ENCODE assay signal across 8 cellular contexts in the genomic region with DNA sequence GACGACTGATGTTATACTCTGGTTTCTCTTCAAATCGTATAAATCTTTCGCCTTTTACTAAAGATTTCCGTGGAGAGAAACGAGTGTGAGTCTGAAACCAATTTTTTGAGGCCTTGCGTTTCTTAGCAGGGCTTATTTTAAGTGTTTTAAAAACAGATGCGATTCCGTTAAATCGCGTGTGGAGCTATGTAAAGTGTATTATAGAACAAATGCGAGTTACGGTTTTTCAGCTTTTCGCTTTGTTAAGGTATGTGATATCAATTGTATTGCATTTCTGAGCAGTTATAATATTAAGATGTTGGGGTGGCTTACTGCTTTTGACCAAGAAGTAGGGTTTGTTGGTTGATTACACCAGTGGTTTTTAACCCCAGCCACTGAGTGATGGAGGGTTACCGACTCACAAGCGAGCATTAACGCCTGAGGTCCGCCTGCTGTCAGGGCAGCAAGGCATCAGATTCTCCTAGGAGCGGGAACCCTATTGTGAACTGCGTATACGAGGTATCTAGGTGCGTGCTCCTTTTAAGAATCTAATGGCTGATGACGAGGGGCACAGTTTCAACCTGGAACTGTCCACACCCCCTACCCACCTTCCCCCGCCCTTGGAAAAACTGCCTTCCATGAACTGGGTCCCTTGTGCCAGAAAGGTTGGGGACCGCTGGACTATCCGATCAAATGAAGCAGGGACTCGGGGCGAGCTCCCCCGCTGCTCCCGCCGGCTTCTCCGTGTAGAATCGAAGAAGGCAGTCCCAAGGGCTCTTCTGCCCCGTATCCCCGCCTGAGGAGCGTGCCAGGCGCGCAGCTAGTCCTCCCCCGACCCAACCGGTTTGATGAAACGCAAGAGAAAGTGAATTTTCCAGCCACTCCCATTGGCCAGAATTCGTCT. TPM values are rescaled to one million over a fixed set of nuclear protein-coding genes. Genes with fewer than 3 reads are reported as not detected.
A peak's percentile ranks its signal among the peaks of the same experiment; 100 is the strongest.
DNase-seq lines count a peak whose midpoint lies in the region; FAIRE-seq and TF ChIP-seq lines count a peak whose summit lies in the region.

No MANE protein-coding gene starts in this region.

- peaks cover 27% of the 10 kb centered on the region for H3K4me1 Mint-ChIP-seq in nephron

- no peak for TF ChIP-seq CTCF in fibroblast of the aortic adventitia (IDR thresholded peaks at IDR 0.05; ENCODE audit: insufficient read depth, low read length)
- TF ChIP-seq CTCF in nephron (IDR thresholded peaks at IDR 0.05; ENCODE audit: unreplicated experiment in 3 of 3): no peak

- FAIRE-seq in H54 (lab: Jason Lieb, UNC): peak; percentile 90

- DNase-seq in ELF-1 (ENCODE audit: low read depth, low spot score): peak; percentile 97
- DNase-seq in H54 (ENCODE audit: insufficient read length, low spot score): peak; percentile 42
- peak; percentile 90 for DNase-seq in LoVo (ENCODE audit: low spot score)
- peak; percentile 93 for DNase-seq in RPMI8226
- peak; percentile 79 for DNase-seq in activated effector memory CD4-positive, alpha-beta T cell treated with Interleukin-2 at 50 U/mL for 16 hours
- DNase-seq in fibroblast of the aortic adventitia (ENCODE audit: low read depth): peak; percentile 99
- DNase-seq in stimulated activated naive CD4-positive, alpha-beta T cell treated with Interleukin-2 at 50 U/mL for 16 hours (lab: John Stamatoyannopoulos, UW): peak; percentile 82

- H3K9me3 Mint-ChIP-seq in nephron: no peaks in the 10 kb centered on the region

- peak overlapping the region; percentile 87 to 91 (median 90) for H3K4me3 Mint-ChIP-seq in nephron

- peak overlapping the region; percentile 100 for H3K27ac Mint-ChIP-seq in nephron

- H3K27me3 Mint-ChIP-seq in nephron (ENCODE audit: low read depth): peaks cover 8% of the 10 kb centered on the region

- TF ChIP-seq POLR2A in H54 (IDR thresholded peaks at IDR 0.05; ENCODE audit: low read depth, low read length): peak; percentile 93

- H3K4me3 ChIP-seq in fibroblast of the aortic adventitia (ENCODE audit: low read depth, low read length): peak overlapping the region; percentile 66

- no peaks in the 10 kb centered on the region for H3K36me3 Mint-ChIP-seq in nephron (ENCODE audit: low read depth)

RNA-seq across cellular contexts. Expression of a gene that starts 17.8 kb away (rescaled TPM):
- 37.8 and 86.9 TPM in 2 replicates for total RNA-seq in fibroblast of the aortic adventitia (ENCODE audit: low replicate concordance)

RNA-seq across cellular contexts. Expression of a gene that starts 26.1 kb away (rescaled TPM):
- total RNA-seq in fibroblast of the aortic adventitia (ENCODE audit: low replicate concordance): 116 and 123 TPM in 2 replicates

RNA-seq across cellular contexts. Expression of a gene that starts 49.6 kb away (rescaled TPM):
- total RNA-seq in fibroblast of the aortic adventitia (ENCODE audit: low replicate concordance): not detected in 2 replicates

Comparison
In these comparisons a context has a peak if more than half of its experiments do, and no peak if none do; other contexts are left out.
1. Peak in every context shown above with its lines: DNase-seq and H3K4me3 ChIP-seq.
2. DNase-seq: peak in every context shown above with its lines; median percentile 99 in fibroblast of the aortic adventitia; 97 in ELF-1; 93 in RPMI8226; 90 in LoVo; 82 in stimulated activated naive CD4-positive, alpha-beta T cell treated with Interleukin-2 at 50 U/mL for 16 hours; 79 in activated effector memory CD4-positive, alpha-beta T cell treated with Interleukin-2 at 50 U/mL for 16 hours; 42 in H54.